1 cellular context compared by ENCODE assay signal in genomic region chr1:173355281-173356031, GRCh38.
TF ChIP-seq lines count a peak whose summit lies in the region.

No MANE protein-coding gene starts in this region.

TF ChIP-seq in K562, 482 proteins besides CTCF, POLR2A, EP300 and RAD21 (continued from another document and continues in another):
- TF ChIP-seq ZC3H11A (IDR thresholded peaks at IDR 0.05; ENCODE audit: low read depth, low read length) (no peak), BACH1 (tag; IDR thresholded peaks at IDR 0.05) (peak; percentile 80), SMAD1 (IDR thresholded peaks at IDR 0.05; ENCODE audit: low read depth, low read length, partially characterized antibody) (peak; percentile 47), POLR2AphosphoS5 (IDR thresholded peaks at IDR 0.05; ENCODE audit: control insufficient read depth, insufficient read depth, low read depth, low read length) (peak; percentile 77), ZNF395 (CRISPR knock-in tag; IDR thresholded peaks at IDR 0.05) (peak; percentile 65; the same call in 1 of the 2 replicates), MAFK (IDR thresholded peaks at IDR 0.05; ENCODE audit: low read length) (peak; percentile 97), HLTF (IDR thresholded peaks at IDR 0.05) (no peak), TRIM25 (IDR thresholded peaks at IDR 0.05; ENCODE audit: borderline replicate concordance) (no peak), ARID1B (IDR thresholded peaks at IDR 0.05) (peak; percentile 97), NR2C1 (IDR thresholded peaks at IDR 0.05) (peak; percentile 73), NR2C1 (tag; IDR thresholded peaks at IDR 0.05) (peak; percentile 86), SNAPC5 (CRISPR knock-in tag; IDR thresholded peaks at IDR 0.05) (no peak), MEF2D (tag; conservative IDR thresholded peaks at IDR 0.05; ENCODE audit: low read depth) (peak; percentile 65; the same call in 1 of the 2 replicates), ZNF274 (IDR thresholded peaks at IDR 0.05; ENCODE audit: borderline replicate concordance, low read depth, low read length) (no peak), POLR2H (tag; IDR thresholded peaks at IDR 0.05; ENCODE audit: low read depth) (no peak), ZNF695 (CRISPR knock-in tag; IDR thresholded peaks at IDR 0.05) (no peak), TCF7L2 (IDR thresholded peaks at IDR 0.05; ENCODE audit: low read depth, low read length) (no peak), POLR3A (IDR thresholded peaks at IDR 0.05; ENCODE audit: borderline replicate concordance, extremely low read depth, insufficient read depth, insufficient read length) (no peak), ZNF165 (CRISPR knock-in tag; IDR thresholded peaks at IDR 0.05; ENCODE audit: borderline replicate concordance) (no peak), E2F4 (CRISPR knock-in tag; IDR thresholded peaks at IDR 0.05; ENCODE audit: low read depth) (no peak), USF2 (CRISPR knock-in tag; IDR thresholded peaks at IDR 0.05) (no peak), SOX6 (IDR thresholded peaks at IDR 0.05) (peak; percentile 99), ETV5 (CRISPR knock-in tag; IDR thresholded peaks at IDR 0.05; ENCODE audit: low read depth) (no peak), TAF1 (IDR thresholded peaks at IDR 0.05; ENCODE audit: control insufficient read depth, extremely low read depth, insufficient read depth, low read length, severe bottlenecking) (no peak), LEF1 (IDR thresholded peaks at IDR 0.05) (peak; percentile 51; the same call in 1 of the 2 replicates), ZNF592 (IDR thresholded peaks at IDR 0.05) (no peak), LCOR (CRISPR knock-in tag; IDR thresholded peaks at IDR 0.05) (peak; percentile 76), RCOR1 (IDR thresholded peaks at IDR 0.05; ENCODE audit: borderline replicate concordance in 1 of 2, low read depth in 2 of 2, low read length in 2 of 2) (peak; percentile 90 to 99), TEAD4 (IDR thresholded peaks at IDR 0.05; ENCODE audit: low read length) (peak; percentile 93), TEAD4 (CRISPR knock-in tag; IDR thresholded peaks at IDR 0.05; ENCODE audit: borderline replicate concordance) (no peak), FOXM1 (IDR thresholded peaks at IDR 0.05; ENCODE audit: low read depth) (peak; percentile 79), FOXM1 (CRISPR knock-in tag; IDR thresholded peaks at IDR 0.05; ENCODE audit: low read depth) (no peak), SMC3 (conservative IDR thresholded peaks at IDR 0.05; ENCODE audit: insufficient read depth, low read depth, low read length) (no peak), ATF4 (CRISPR knock-in tag; IDR thresholded peaks at IDR 0.05) (no peak), SMARCA4 (IDR thresholded peaks at IDR 0.05) (peak; percentile 98), MCM7 (IDR thresholded peaks at IDR 0.05) (no peak), ZNF639 (CRISPR knock-in tag; conservative IDR thresholded peaks at IDR 0.05 in 1 of 2, IDR thresholded peaks at IDR 0.05 in 1 of 2) (peak in 1 of 2 experiments; percentile 73; a peak in 1 of 4 replicates), MCM3 (IDR thresholded peaks at IDR 0.05) (no peak), CC2D1A (IDR thresholded peaks at IDR 0.05) (peak; percentile 72; the same call in 1 of the 2 replicates), HES1 (IDR thresholded peaks at IDR 0.05; ENCODE audit: low read depth) (peak; percentile 63), FOXJ2 (tag; IDR thresholded peaks at IDR 0.05) (no peak; the same call in 1 of the 2 replicates), PHB2 (IDR thresholded peaks at IDR 0.05; ENCODE audit: low read depth) (peak; percentile 63; the same call in 1 of the 2 replicates), POLR2B (IDR thresholded peaks at IDR 0.05; ENCODE audit: low read depth, partially characterized antibody) (no peak), ZFP36 (IDR thresholded peaks at IDR 0.05; ENCODE audit: low read depth, low read length, partially characterized antibody) (peak; percentile 13), SP1 (CRISPR knock-in tag; IDR thresholded peaks at IDR 0.05) (peak; percentile 45; the same call in 1 of the 2 replicates), SLC30A9 (CRISPR knock-in tag; IDR thresholded peaks at IDR 0.05) (no peak), ZNF146 (CRISPR knock-in tag; IDR thresholded peaks at IDR 0.05; ENCODE audit: unreplicated experiment) (no peak), ZNF75A (CRISPR knock-in tag; IDR thresholded peaks at IDR 0.05) (no peak), PCBP2 (IDR thresholded peaks at IDR 0.05; ENCODE audit: low read depth, low read length, poor library complexity, severe bottlenecking) (no peak), ZBTB11 (CRISPR knock-in tag; IDR thresholded peaks at IDR 0.05) (peak in 1 of 3 experiments; percentile 79; a peak in 2 of 6 replicates), MTF1 (CRISPR knock-in tag; IDR thresholded peaks at IDR 0.05; ENCODE audit: borderline replicate concordance) (no peak), ZKSCAN3 (CRISPR knock-in tag; IDR thresholded peaks at IDR 0.05) (no peak), BCOR (IDR thresholded peaks at IDR 0.05) (peak; percentile 44; the same call in 1 of the 2 replicates), ESRRB (CRISPR knock-in tag; IDR thresholded peaks at IDR 0.05; ENCODE audit: borderline replicate concordance) (no peak), DLX4 (CRISPR knock-in tag; IDR thresholded peaks at IDR 0.05) (no peak)
